Comparison of ENCODE assay signal across 18 cellular contexts in the genomic region with DNA sequence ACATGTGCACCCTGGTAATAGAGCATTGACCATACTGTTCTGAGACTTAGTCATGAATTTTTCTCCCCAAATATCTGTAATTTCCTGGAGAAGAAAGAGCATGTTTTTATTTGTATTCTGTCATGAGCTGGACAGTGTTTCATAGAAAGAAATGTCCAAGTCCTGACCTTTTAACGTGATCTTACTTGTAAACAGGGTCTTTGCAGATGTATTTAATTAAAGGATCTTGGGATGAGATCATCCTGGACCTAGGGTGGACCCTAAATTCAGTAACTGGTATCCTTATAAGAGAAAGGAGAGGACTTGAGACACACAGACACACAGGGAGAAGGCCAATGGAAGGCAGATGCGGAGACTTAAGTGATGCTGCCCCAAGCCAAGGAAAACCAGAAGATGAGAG.
"Had no signal": no experiment of that assay in that cellular context is flagged by ENCODE, and none has a peak within 500 bp of the region (broad histone marks: within the 10 kb centered on the region; RNA-seq: fewer than 3 reads in every experiment).

No MANE protein-coding gene starts in this region.

- H3K27me3 ChIP-seq: ascending aorta, transverse colon had no signal

- H3K9me3 ChIP-seq: ascending aorta, esophagus squamous epithelium, psoas muscle, transverse colon had no signal

- H3K36me3 ChIP-seq: ascending aorta, esophagus squamous epithelium, transverse colon had no signal

- ATAC-seq: activated T-cell treated with anti-CD3 and anti-CD28 coated beads, Interleukin-2, amount 50 U/mL, for 4 hours; left lobe of liver; psoas muscle; right cardiac atrium; T-cell had no signal

- H3K4me3 ChIP-seq: ascending aorta, esophagus squamous epithelium, lung, psoas muscle, skin epidermis, transverse colon had no signal

- H3K27ac ChIP-seq: ascending aorta, esophagus squamous epithelium, psoas muscle, skin epidermis, transverse colon had no signal

- DNase-seq: activated CD4-positive, alpha-beta T cell treated with anti-CD3 and anti-CD28 coated beads, Interleukin-2, amount 10 ng/mL, durations not matched to agents 7 days and 5 days; activated CD8-positive, alpha-beta memory T cell treated with anti-CD3 and anti-CD28 coated beads, Interleukin-2, amount 50 U/mL, for 4 hours; activated effector memory CD4-positive, alpha-beta T cell treated with Interleukin-2 at 50 U/mL for 16 hours; activated naive CD4-positive, alpha-beta T cell treated with anti-CD3 and anti-CD28 coated beads, Interleukin-2, amount 10 ng/mL, durations not matched to agents 7 days and 5 days; activated T-cell treated with anti-CD3 and anti-CD28 coated beads, Interleukin-2, amount 50 U/mL, for 4 hours; effector CD8-positive, alpha-beta T cell; esophagus squamous epithelium; head of caudate nucleus; kidney; psoas muscle; right cardiac atrium; stimulated activated CD4-positive, alpha-beta T cell treated with anti-CD3 and anti-CD28 coated beads, Interleukin-2, amount 100 ng/mL, for 48 hours; T-cell; transverse colon had no signal
